ENCODE assay signal across 16 cellular contexts in genomic region chr20:24951536-24952047, GRCh38. TPM values are rescaled to one million over a fixed set of nuclear protein-coding genes. Genes with fewer than 3 reads are reported as not detected.
A peak's percentile ranks its signal among the peaks of the same experiment; 100 is the strongest.
DNase-seq lines count a peak whose midpoint lies in the region; ATAC-seq, FAIRE-seq and TF ChIP-seq lines count a peak whose summit lies in the region.
"Had no signal": no experiment of that assay in that cellular context is flagged by ENCODE, and none has a peak within 500 bp of the region (broad histone marks: within the 10 kb centered on the region; RNA-seq: fewer than 3 reads in every experiment).

No MANE protein-coding gene starts in this region.

- POLR2A ChIA-PET in A549 (lab: Yijun Ruan, JAX), result interaction anchor here (0.5 kb wide), 1 partner anchor 439 kb away, joined by 6 read pairs; the partner anchor contains the start of gene ABHD12
- POLR2A ChIA-PET in CD8-positive, alpha-beta memory T cell (lab: Charles Lee), result interaction anchor here (1.0 to 4.7 kb wide), 2 partner anchors 8 to 37 kb away, joined by 3 to 34 read pairs; no protein-coding TSS in a partner anchor

- no peaks in the 10 kb centered on the region for H3K27me3 ChIP-seq in CD8-positive, alpha-beta memory T cell (ENCODE audit: insufficient read depth, low read length, poor library complexity, severe bottlenecking)
- H3K27me3 ChIP-seq: dorsolateral prefrontal cortex had no signal

- H3K4me3 Mint-ChIP-seq in CD8-positive, alpha-beta memory T cell, result peak overlapping the region; percentile 90 to 99 (median 96)
- H3K4me3 Mint-ChIP-seq: B cell had no signal

- no peak for TF ChIP-seq POLR2A in A549 (IDR thresholded peaks at IDR 0.05; ENCODE audit: low read length)

- no peaks in the 10 kb centered on the region; the same call in 2 of the 3 replicates for H3K9me3 ChIP-seq in A549
- H3K9me3 ChIP-seq in CD8-positive, alpha-beta memory T cell (ENCODE audit: low read length), result no peaks in the 10 kb centered on the region
- H3K9me3 ChIP-seq: mucosa of descending colon had no signal

- H3K27ac Mint-ChIP-seq in CD8-positive, alpha-beta memory T cell, result peak overlapping the region; percentile 92 to 100 (median 98)
- H3K27ac Mint-ChIP-seq: B cell had no signal

- no peak overlapping the region for H3K27ac ChIP-seq in A549
- peak overlapping the region; percentile 94 for H3K27ac ChIP-seq in CD8-positive, alpha-beta memory T cell (ENCODE audit: low read depth, low read length)
- H3K27ac ChIP-seq: dorsolateral prefrontal cortex had no signal

- H3K36me3 ChIP-seq in CD8-positive, alpha-beta memory T cell (ENCODE audit: insufficient read depth, low read length), result peaks cover 9% of the 10 kb centered on the region

- no peaks in the 10 kb centered on the region for H3K4me1 ChIP-seq in A549
- H3K4me1 ChIP-seq in CD8-positive, alpha-beta memory T cell (ENCODE audit: insufficient read depth, low read length), result peaks cover 50% of the 10 kb centered on the region

- CTCF ChIA-PET in A549 (lab: Yijun Ruan, JAX), result interaction anchor here (1.8 kb wide), 1 partner anchor 296 kb away, joined by 4 read pairs; the partner anchor contains the start of gene PYGB
- CTCF ChIA-PET in CD8-positive, alpha-beta memory T cell (lab: Charles Lee), result interaction anchor here (2.9 to 7.9 kb wide), 2 partner anchors 9 to 20 kb away, joined by 19 to 50 read pairs; no protein-coding TSS in a partner anchor

- H3K4me1 Mint-ChIP-seq in CD8-positive, alpha-beta memory T cell, result peaks cover 74 to 95% (median 74%) of the 10 kb centered on the region in 3 donors

- DNase-seq in A549 (ENCODE audit: low read depth in 1 of 2, low spot score in 1 of 2) (no peak), mesenteric fat pad (ENCODE audit: low spot score) (peak; percentile 78), iPS-NIHi7 (ENCODE audit: extremely low spot score) (no peak), NCI-H2196 (lab: John Stamatoyannopoulos, UW; ENCODE audit: unreplicated experiment) (no peak)
- DNase-seq in CD8-positive, alpha-beta memory T cell, result no peak
- DNase-seq in activated T-cell treated with anti-CD3 and anti-CD28 coated beads, Interleukin-2, amount 50 U/mL, for 48 hours, result peak; percentile 16 to 19
- DNase-seq: NCI-H187; Right ventricle myocardium superior; stimulated activated CD4-positive, alpha-beta T cell treated with anti-CD3 and anti-CD28 coated beads, Interleukin-1b, Interleukin-23, amount 100 ng/mL, for 48 hours; stimulated activated CD8-positive, alpha-beta memory T cell treated with anti-CD3 and anti-CD28 coated beads, Interleukin-4, amount 100 ng/mL, for 48 hours had no signal

- no peak for TF ChIP-seq EP300 in A549 (IDR thresholded peaks at IDR 0.05)

- H3K9me3 Mint-ChIP-seq in CD8-positive, alpha-beta memory T cell, result peaks cover 0 to 11% (median 10%) of the 10 kb centered on the region in 5 donors

- no peak for TF ChIP-seq RAD21 in A549 (conservative IDR thresholded peaks at IDR 0.05 in 1 of 2, IDR thresholded peaks at IDR 0.05 in 1 of 2)

- no peak overlapping the region for H3K4me3 ChIP-seq in A549
- H3K4me3 ChIP-seq in CD8-positive, alpha-beta memory T cell (ENCODE audit: low read length), result peak overlapping the region; percentile 34
- H3K4me3 ChIP-seq: dorsolateral prefrontal cortex, mucosa of descending colon had no signal

- H3K36me3 Mint-ChIP-seq in CD8-positive, alpha-beta memory T cell, result peaks cover 11 to 77% (median 13%) of the 10 kb centered on the region in 3 donors

- no peak for TF ChIP-seq CTCF in A549 (IDR thresholded peaks at IDR 0.05)

- 38% methylated on average over 8 of the region's 8 CpGs for WGBS in A549 (ENCODE audit: missing lambda C conversion rate)

- ATAC-seq in A549 (peak; percentile 4 to 15; a peak in 3 of 6 replicates), HG02798 (IDR thresholded peaks at IDR 0.05; ENCODE audit: poor library complexity, unreplicated experiment) (no peak), GM18520 (IDR thresholded peaks at IDR 0.05; ENCODE audit: unreplicated experiment) (no peak)

- no peak for FAIRE-seq in A549 (lab: Jason Lieb, UNC)
- FAIRE-seq: GM12891 had no signal

- H3K4me2 ChIP-seq in A549, result no peak overlapping the region

- no peaks in the 10 kb centered on the region for H3K27me3 Mint-ChIP-seq in CD8-positive, alpha-beta memory T cell

TF ChIP-seq in A549, 52 proteins besides CTCF, POLR2A, EP300 and RAD21:
- TF ChIP-seq, protein P1, sequence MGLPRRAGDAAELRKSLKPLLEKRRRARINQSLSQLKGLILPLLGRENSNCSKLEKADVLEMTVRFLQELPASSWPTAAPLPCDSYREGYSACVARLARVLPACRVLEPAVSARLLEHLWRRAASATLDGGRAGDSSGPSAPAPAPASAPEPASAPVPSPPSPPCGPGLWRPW (IDR thresholded peaks at IDR 0.05), result no peak
- TF ChIP-seq, protein P2, sequence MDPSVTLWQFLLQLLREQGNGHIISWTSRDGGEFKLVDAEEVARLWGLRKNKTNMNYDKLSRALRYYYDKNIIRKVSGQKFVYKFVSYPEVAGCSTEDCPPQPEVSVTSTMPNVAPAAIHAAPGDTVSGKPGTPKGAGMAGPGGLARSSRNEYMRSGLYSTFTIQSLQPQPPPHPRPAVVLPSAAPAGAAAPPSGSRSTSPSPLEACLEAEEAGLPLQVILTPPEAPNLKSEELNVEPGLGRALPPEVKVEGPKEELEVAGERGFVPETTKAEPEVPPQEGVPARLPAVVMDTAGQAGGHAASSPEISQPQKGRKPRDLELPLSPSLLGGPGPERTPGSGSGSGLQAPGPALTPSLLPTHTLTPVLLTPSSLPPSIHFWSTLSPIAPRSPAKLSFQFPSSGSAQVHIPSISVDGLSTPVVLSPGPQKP (IDR thresholded peaks at IDR 0.05; ENCODE audit: low read depth, low read length), result no peak

RNA-seq across cellular contexts. Expression of gene CST7, which starts 2.5 kb away (rescaled TPM):
- polyA plus RNA-seq in A549 (2011; rRNA removed) (not detected in 2 replicates), A549 (2017; fragmentation: RNase III; extraction: RNeasy Plus Mini Kit Qiagen cat#74134 plus additional on column Dnase treatment) (not detected in 3 replicates)
- polyA plus RNA-seq in A549 (2012; cell fraction: cytosol; rRNA removed), result not detected in 2 replicates
- not detected in 2 replicates for polyA plus RNA-seq in A549 (2012; cell fraction: nucleus; rRNA removed)
- not detected in 2 replicates for polyA minus RNA-seq in A549 (2011; rRNA and poly(A)+ RNA removed)
- total RNA-seq in CD8-positive, alpha-beta memory T cell, result 100 to 1,000 TPM; 124 to 131 TPM
- polyA plus RNA-seq in CD8-positive, alpha-beta memory T cell, result 889 TPM
- total RNA-seq in mesenteric fat pad, result 11.5 TPM

RNA-seq across cellular contexts. Expression of gene APMAP, which starts 41.0 kb away (rescaled TPM):
- polyA plus RNA-seq in A549 (2011; rRNA removed) (113 and 118 TPM in 2 replicates), A549 (2017; fragmentation: RNase III; extraction: RNeasy Plus Mini Kit Qiagen cat#74134 plus additional on column Dnase treatment) (137 to 141 TPM (median 139 TPM) in 3 replicates)
- polyA plus RNA-seq in A549 (2012; cell fraction: cytosol; rRNA removed), result 83.8 and 86.7 TPM in 2 replicates
- polyA plus RNA-seq in A549 (2012; cell fraction: nucleus; rRNA removed), result 100 and 130 TPM in 2 replicates
- 42.3 and 45.4 TPM in 2 replicates for polyA minus RNA-seq in A549 (2011; rRNA and poly(A)+ RNA removed)
- total RNA-seq in CD8-positive, alpha-beta memory T cell, result 10 to 100 TPM; 82.5 to 83.6 TPM
- polyA plus RNA-seq in CD8-positive, alpha-beta memory T cell, result 228 TPM
- total RNA-seq in mesenteric fat pad, result 166 TPM

Comparison
In these comparisons a context has a peak if more than half of its experiments do, and no peak if none do; other contexts are left out.
1. ATAC-seq: peak in A549 (2 of 2); none in HG02798 (single experiment) and GM18520 (single experiment).
2. DNase-seq: peak in activated T-cell treated with anti-CD3 and anti-CD28 coated beads, Interleukin-2, amount 50 U/mL, for 48 hours (2 of 2) and mesenteric fat pad (single experiment); none in A549 (0 of 2), CD8-positive, alpha-beta memory T cell (0 of 5), iPS-NIHi7 (single experiment) and NCI-H2196 (single experiment).
3. RNA of gene CST7, which starts 2.5 kb away (total RNA-seq): 124 to 131 TPM in CD8-positive, alpha-beta memory T cell; 11.5 TPM in mesenteric fat pad (single experiment); every median in the first group is over 10 times any median in the second.